In genomic region chr19:8069116-8069973, GRCh38 we compare ENCODE assay signal across 10 cellular contexts. TPM values are rescaled to one million over a fixed set of nuclear protein-coding genes. Genes with fewer than 3 reads are reported as not detected.
DNase-seq lines count a peak whose midpoint lies in the region; ATAC-seq and TF ChIP-seq lines count a peak whose summit lies in the region.
"Had no signal": no experiment of that assay in that cellular context is flagged by ENCODE, and none has a peak within 500 bp of the region (broad histone marks: within the 10 kb centered on the region; RNA-seq: fewer than 3 reads in every experiment).

No MANE protein-coding gene starts in this region.

- no peaks in the 10 kb centered on the region for H3K27me3 ChIP-seq in esophagus muscularis mucosa
- H3K27me3 ChIP-seq in ovary, result no peaks in the 10 kb centered on the region

- no peak for ATAC-seq in GM19035 (IDR thresholded peaks at IDR 0.05; ENCODE audit: unreplicated experiment)

- TF ChIP-seq POLR2A in esophagus muscularis mucosa (IDR thresholded peaks at IDR 0.05; ENCODE audit: low read depth) (no peak), ovary (IDR thresholded peaks at IDR 0.05) (no peak)

- DNase-seq in ACHN (peak; percentile 9), G401 (ENCODE audit: low spot score) (peak; percentile 11), OCI-M1 (lab: John Stamatoyannopoulos, UW) (peak; percentile 83), globus pallidus (ENCODE audit: low spot score) (peak; percentile 42), esophagus muscularis mucosa (ENCODE audit: extremely low spot score) (no peak), HPDE6-E6E7 (ENCODE audit: extremely low spot score) (no peak), ovary (no peak)
- DNase-seq: RPMI8226 had no signal

- in situ Hi-C loops in ACHN (cut with HindIII; ENCODE audit: low pct_ligation_motif_present, low pct_unique_long_range_greater_than_20kb, low sequenced_read_pairs), result no loop called here
- in situ Hi-C loops in G401 (cut with HindIII; ENCODE audit: low sequenced_read_pairs), result no loop called here

- H3K27ac ChIP-seq in esophagus muscularis mucosa (replicated peaks in 1 of 4) (no peak overlapping the region), ovary (no peak overlapping the region)

- TF ChIP-seq CTCF in esophagus muscularis mucosa (IDR thresholded peaks at IDR 0.05) (peak in 1 of 3 experiments; percentile 34), ovary (IDR thresholded peaks at IDR 0.05) (no peak)

- no peak overlapping the region for H3K4me3 ChIP-seq in esophagus muscularis mucosa
- no peak overlapping the region for H3K4me3 ChIP-seq in ovary

- intact Hi-C loops in esophagus muscularis mucosa (cut with DNase I) (no loop called here), ovary (cut with DNase I) (no loop called here)

- no peaks in the 10 kb centered on the region for H3K4me1 ChIP-seq in esophagus muscularis mucosa
- H3K4me1 ChIP-seq in ovary (ENCODE audit: insufficient read depth), result no peaks in the 10 kb centered on the region

- H3K36me3 ChIP-seq in esophagus muscularis mucosa (no peaks in the 10 kb centered on the region), ovary (no peaks in the 10 kb centered on the region)

- H3K9me3 ChIP-seq in esophagus muscularis mucosa (peaks cover 0 to 27% (median 21%) of the 10 kb centered on the region in 4 donors), ovary (peaks cover 0 to 4% of the 10 kb centered on the region in 2 donors)

- 88% methylated on average over 11 of the region's 12 CpGs for WGBS in esophagus muscularis mucosa
- 83 to 91% (median 85%) methylated on average over 12 of the region's 12 CpGs for WGBS in ovary, 3 donors

- TF ChIP-seq EP300 in esophagus muscularis mucosa (IDR thresholded peaks at IDR 0.05) (no peak), ovary (IDR thresholded peaks at IDR 0.05) (no peak)

RNA-seq across cellular contexts. Expression of gene CCL25, which starts 16.8 kb away (rescaled TPM):
- 16.2 and 19.6 TPM in 2 replicates for total RNA-seq in G401 (2014; rRNA removed; shearing (Covaris generic))
- total RNA-seq in esophagus muscularis mucosa (not detected), ovary (not detected)
- polyA plus RNA-seq in ovary, result not detected
- total RNA-seq: urinary bladder had no signal
- polyA plus RNA-seq: urinary bladder had no signal

Comparison
In these comparisons a context has a peak if more than half of its experiments do, and no peak if none do; other contexts are left out.
1. DNase-seq: peak in ACHN (single experiment), G401 (single experiment), OCI-M1 (single experiment) and globus pallidus (single experiment); none in esophagus muscularis mucosa (single experiment), HPDE6-E6E7 (single experiment) and ovary (0 of 5).
2. RNA of gene CCL25, which starts 16.8 kb away (total RNA-seq): 16.2 to 19.6 TPM in G401; not detected in esophagus muscularis mucosa and not detected in ovary; every median in the first group is over 10 times any median in the second.